27 cellular contexts compared by ENCODE assay signal in the genomic region with DNA sequence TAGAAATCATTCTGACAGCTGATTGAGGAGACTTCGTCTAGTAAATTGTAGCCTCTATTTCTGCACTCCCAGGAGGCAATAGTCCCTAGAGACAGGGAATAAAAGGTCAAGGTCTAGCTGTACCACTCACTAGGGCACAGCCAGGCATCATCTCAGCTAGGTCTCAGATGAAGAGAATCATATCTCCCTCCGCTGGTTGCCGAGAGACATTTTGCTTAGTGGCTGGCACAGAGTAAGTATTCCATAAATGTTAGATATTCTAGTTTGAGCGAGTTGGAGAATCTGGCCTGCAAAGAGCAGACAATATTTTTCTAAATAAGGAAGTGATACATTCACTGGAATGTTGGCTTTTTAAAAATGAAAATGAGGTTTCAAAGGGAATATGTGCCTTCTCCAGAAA.
DNase-seq lines count a peak whose midpoint lies in the region; ATAC-seq, FAIRE-seq and TF ChIP-seq lines count a peak whose summit lies in the region.
"Had no signal": no experiment of that assay in that cellular context is flagged by ENCODE, and none has a peak within 500 bp of the region (broad histone marks: within the 10 kb centered on the region; RNA-seq: fewer than 3 reads in every experiment).

No MANE protein-coding gene starts in this region.

- H2BK20ac ChIP-seq in IMR-90 (ENCODE audit: low read depth, low read length): peak overlapping the region; percentile 17; the same call in 1 of the 2 replicates

- H3K4me3 ChIP-seq in IMR-90 (ENCODE audit: insufficient read depth, low read depth, low read length) (no peak overlapping the region), astrocyte (ENCODE audit: insufficient read depth, low read depth, low read length) (no peak overlapping the region)
- H3K4me3 ChIP-seq: SJSA1, thoracic aorta, uterus had no signal

- no peak overlapping the region for H3K4me3 Mint-ChIP-seq in astrocyte (ENCODE audit: unreplicated experiment)
- H3K4me3 Mint-ChIP-seq: activated CD4-positive, alpha-beta memory T cell treated with anti-CD3 and anti-CD28 coated beads, Interleukin-2, amount 10 ng/mL, durations not matched to agents 7 days and 5 days; activated T-helper 17 cell treated with anti-CD3 and anti-CD28 coated beads, Interleukin-2, amount 50 U/mL, for 72 hours; CD4-positive, alpha-beta T cell; naive B cell; stimulated activated naive CD8-positive, alpha-beta T cell treated with anti-CD3 and anti-CD28 coated beads, Interleukin-15, Interleukin-2, amounts not matched to agents 100 ng/mL and 50 ng/mL, for 24 hours had no signal

- intact Hi-C loops in IMR-90 (cut with micrococcal nuclease): no loop called here
- intact Hi-C loops in Right ventricle myocardium superior (cut with DNase I): loop anchor here (10.0 kb wide), 1 partner anchor 102 kb away; no protein-coding TSS in a partner anchor

- H3K9me3 Mint-ChIP-seq in astrocyte (ENCODE audit: unreplicated experiment): peaks cover 2% of the 10 kb centered on the region
- H3K9me3 Mint-ChIP-seq: activated CD4-positive, alpha-beta memory T cell treated with anti-CD3 and anti-CD28 coated beads, Interleukin-2, amount 10 ng/mL, durations not matched to agents 7 days and 5 days; activated T-helper 17 cell treated with anti-CD3 and anti-CD28 coated beads, Interleukin-2, amount 50 U/mL, for 72 hours; CD4-positive, alpha-beta T cell; stimulated activated naive CD8-positive, alpha-beta T cell treated with anti-CD3 and anti-CD28 coated beads, Interleukin-15, Interleukin-2, amounts not matched to agents 100 ng/mL and 50 ng/mL, for 24 hours had no signal

- H2AFZ ChIP-seq in IMR-90 (replicated peaks; ENCODE audit: low read length, poor library complexity) (no peak overlapping the region), astrocyte (ENCODE audit: low read depth, low read length) (no peak overlapping the region)

- POLR2A ChIA-PET in IMR-90 (lab: Charles Lee; ENCODE audit: unreplicated experiment): no interaction called here

- CTCF ChIA-PET in IMR-90 (lab: Yijun Ruan, JAX): interaction anchor here (2.0 kb wide), 1 partner anchor 13 kb away, joined by 6 read pairs; no protein-coding TSS in a partner anchor

- no peak overlapping the region for H2AK9ac ChIP-seq in IMR-90 (replicated peaks; ENCODE audit: low read depth, low read length, poor library complexity)

- no peak overlapping the region for H3K4ac ChIP-seq in IMR-90 (ENCODE audit: low read depth, low read length)

- no peaks in the 10 kb centered on the region for H3K9me1 ChIP-seq in IMR-90 (ENCODE audit: insufficient read depth, low read length)

- no peak overlapping the region for H3K9ac ChIP-seq in IMR-90 (ENCODE audit: low read depth, low read length)
- H3K9ac ChIP-seq in astrocyte (ENCODE audit: low read length): no peak overlapping the region

- TF ChIP-seq RAD21 in IMR-90 (IDR thresholded peaks at IDR 0.05; ENCODE audit: low read length): no peak

- no peak overlapping the region for H3K4me2 ChIP-seq in IMR-90 (ENCODE audit: low read depth, low read length)
- no peak overlapping the region for H3K4me2 ChIP-seq in astrocyte (ENCODE audit: low read length)

- H4K20me1 ChIP-seq in IMR-90 (ENCODE audit: insufficient read depth, low read length) (no peaks in the 10 kb centered on the region), astrocyte (ENCODE audit: insufficient read depth, low read length) (no peaks in the 10 kb centered on the region)

- no peak overlapping the region; the same call in 1 of the 2 replicates for H4K91ac ChIP-seq in IMR-90 (ENCODE audit: insufficient read depth, low read depth, low read length)

- H4K8ac ChIP-seq in IMR-90 (ENCODE audit: low read depth in 2 of 2, low read length in 2 of 2): no peak overlapping the region

- H3K27me3 Mint-ChIP-seq in astrocyte (ENCODE audit: low read depth, unreplicated experiment): no peaks in the 10 kb centered on the region
- H3K27me3 Mint-ChIP-seq: naive B cell had no signal

- dilution Hi-C loops in IMR-90 (cut with HindIII; ENCODE audit: low sequenced_read_pairs, unreplicated experiment): no loop called here

- no peaks in the 10 kb centered on the region for H3K36me3 ChIP-seq in IMR-90 (ENCODE audit: control insufficient read depth, insufficient read depth, low read length)
- no peaks in the 10 kb centered on the region for H3K36me3 ChIP-seq in astrocyte (ENCODE audit: insufficient read depth, low read length)
- H3K36me3 ChIP-seq: SJSA1, thoracic aorta, uterus had no signal

- no TSS peak for BruUV-seq in IMR-90 (replicated peaks; lab: Mats Ljungman, UMichigan)

- H3K9me3 ChIP-seq in IMR-90 (ENCODE audit: control insufficient read depth, insufficient read depth, low read length): no peaks in the 10 kb centered on the region
- no peaks in the 10 kb centered on the region for H3K9me3 ChIP-seq in astrocyte (ENCODE audit: insufficient read depth, low read depth, low read length)
- H3K9me3 ChIP-seq: SJSA1, thoracic aorta had no signal

- no peak overlapping the region for H3K23ac ChIP-seq in IMR-90 (ENCODE audit: low read depth, low read length)

- H3K14ac ChIP-seq in IMR-90 (replicated peaks; ENCODE audit: low read depth, low read length): peak overlapping the region; percentile 74; the same call in 1 of the 2 replicates

- no peak overlapping the region for H4K5ac ChIP-seq in IMR-90 (ENCODE audit: low read depth, low read length)

- H3K27ac Mint-ChIP-seq in astrocyte (ENCODE audit: unreplicated experiment): no peak overlapping the region
- H3K27ac Mint-ChIP-seq: activated CD4-positive, alpha-beta memory T cell treated with anti-CD3 and anti-CD28 coated beads, Interleukin-2, amount 10 ng/mL, durations not matched to agents 7 days and 5 days; activated T-helper 17 cell treated with anti-CD3 and anti-CD28 coated beads, Interleukin-2, amount 50 U/mL, for 72 hours; CD4-positive, alpha-beta T cell; naive B cell; stimulated activated naive CD8-positive, alpha-beta T cell treated with anti-CD3 and anti-CD28 coated beads, Interleukin-15, Interleukin-2, amounts not matched to agents 100 ng/mL and 50 ng/mL, for 24 hours had no signal

- no CpG with 5 or more reads among the region's 4 CpGs for WGBS in IMR-90 (ENCODE audit: extremely low coverage in 2 of 2, insufficient read length in 1 of 2), 2 experiments

- no peak for TF ChIP-seq POLR2A in IMR-90 (IDR thresholded peaks at IDR 0.05; ENCODE audit: low read depth, low read length)

- ATAC-seq in IMR-90 (ENCODE audit: low read depth) (peak; percentile 59), Right ventricle myocardium superior (ENCODE audit: poor library complexity) (peak; percentile 80)
- ATAC-seq: activated T-helper 17 cell treated with anti-CD3 and anti-CD28 coated beads, Interleukin-2, amount 50 U/mL, for 72 hours had no signal

- H3K18ac ChIP-seq in IMR-90 (ENCODE audit: low read depth, low read length): peak overlapping the region; percentile 93

- H2BK15ac ChIP-seq in IMR-90 (ENCODE audit: low read depth, low read length): no peak overlapping the region

- TF ChIP-seq CTCF in IMR-90 (conservative IDR thresholded peaks at IDR 0.05; ENCODE audit: low read depth, low read length) (no peak), astrocyte (IDR thresholded peaks at IDR 0.05; ENCODE audit: insufficient read depth, low read depth, low read length) (no peak)

- H3K56ac ChIP-seq in IMR-90 (ENCODE audit: extremely low read depth, insufficient read depth, low read length): no peak overlapping the region

- no peaks in the 10 kb centered on the region for H3K79me2 ChIP-seq in astrocyte (ENCODE audit: insufficient read depth, low read length)

- no peaks in the 10 kb centered on the region for H3K36me3 Mint-ChIP-seq in astrocyte (ENCODE audit: low read depth, unreplicated experiment)
- H3K36me3 Mint-ChIP-seq: naive B cell had no signal

- H2BK5ac ChIP-seq in IMR-90 (ENCODE audit: low read depth, low read length, poor library complexity, severe bottlenecking): no peak overlapping the region

- no peak overlapping the region for H2AK5ac ChIP-seq in IMR-90 (ENCODE audit: low read depth, low read length)

- DNase-seq in IMR-90 (peak; percentile 22), astrocyte (ENCODE audit: low read depth) (peak; percentile 44), Right ventricle myocardium superior (no peak), myocyte (ENCODE audit: low read depth) (peak; percentile 25), islet precursor cell (no peak), H4 (ENCODE audit: low spot score) (no peak)
- no peak for DNase-seq in stimulated activated CD4-positive, alpha-beta T cell treated with anti-CD3 and anti-CD28 coated beads, Interleukin-4, amount 100 ng/mL, for 1 hour
- DNase-seq: activated CD4-positive, alpha-beta memory T cell treated with anti-CD3 and anti-CD28 coated beads, Interleukin-2, amount 10 ng/mL, durations not matched to agents 7 days and 5 days; activated CD4-positive, alpha-beta T cell treated with anti-CD3 and anti-CD28 coated beads for 1 hour; activated CD8-positive, alpha-beta memory T cell treated with anti-CD3 and anti-CD28 coated beads, Interleukin-2, amount 50 U/mL, for 48 hours; activated naive CD4-positive, alpha-beta T cell treated with anti-CD3 and anti-CD28 coated beads, Interleukin-2, amount 50 U/mL, for 16 hours; aorta; CD4-positive, alpha-beta T cell; naive B cell; NCI-H1105; NCI-H1930; NCI-H748 treated with DMSO at 0.1 percent for 48 hours; uterus had no signal

- 0 out of 2 replicates have a peak overlapping the region, but pooled peaks have one; percentile 20 for H2BK120ac ChIP-seq in IMR-90 (ENCODE audit: low read depth, low read length)

- no peak for FAIRE-seq in astrocyte (lab: Jason Lieb, UNC)
- FAIRE-seq: D721Med, GM12891, H54, RCC 7860, TTC549 had no signal

- peaks cover 5% of the 10 kb centered on the region for H3K4me1 Mint-ChIP-seq in astrocyte (ENCODE audit: low read depth, unreplicated experiment)
- H3K4me1 Mint-ChIP-seq: activated CD4-positive, alpha-beta memory T cell treated with anti-CD3 and anti-CD28 coated beads, Interleukin-2, amount 10 ng/mL, durations not matched to agents 7 days and 5 days; activated T-helper 17 cell treated with anti-CD3 and anti-CD28 coated beads, Interleukin-2, amount 50 U/mL, for 72 hours; naive B cell had no signal

- no peaks in the 10 kb centered on the region for H3K79me1 ChIP-seq in IMR-90 (ENCODE audit: low read depth in 1 of 2, low read length in 2 of 2)

- H3K27me3 ChIP-seq in IMR-90 (ENCODE audit: control insufficient read depth, insufficient read depth, low read length) (no peaks in the 10 kb centered on the region), astrocyte (ENCODE audit: insufficient read depth, low read length) (no peaks in the 10 kb centered on the region)
- H3K27me3 ChIP-seq: SJSA1, uterus had no signal

- in situ Hi-C loops in IMR-90 (cut with MboI; ENCODE audit: low sequenced_read_pairs): no loop called here

- H3K27ac ChIP-seq in IMR-90 (ENCODE audit: insufficient read depth, low read length): no peak overlapping the region
- H3K27ac ChIP-seq in astrocyte (ENCODE audit: low read depth, low read length): no peak overlapping the region
- H3K27ac ChIP-seq: SJSA1, thoracic aorta, uterus had no signal

- H3K4me1 ChIP-seq in IMR-90 (ENCODE audit: control insufficient read depth, insufficient read depth, low read length) (peaks cover 1% of the 10 kb centered on the region; the same call in 1 of the 2 replicates), astrocyte (ENCODE audit: insufficient read depth, low read length) (peaks cover 3% of the 10 kb centered on the region)
- H3K4me1 ChIP-seq: SJSA1, uterus had no signal

Comparison
In these comparisons a context has a peak if more than half of its experiments do, and no peak if none do; other contexts are left out.
1. DNase-seq: peak in IMR-90 (single experiment), astrocyte (single experiment) and myocyte (single experiment); none in Right ventricle myocardium superior (single experiment), islet precursor cell (single experiment), stimulated activated CD4-positive, alpha-beta T cell treated with anti-CD3 and anti-CD28 coated beads, Interleukin-4, amount 100 ng/mL, for 1 hour (single experiment) and H4 (single experiment).